Comparison of ENCODE assay signal across 9 cellular contexts in the genomic region with DNA sequence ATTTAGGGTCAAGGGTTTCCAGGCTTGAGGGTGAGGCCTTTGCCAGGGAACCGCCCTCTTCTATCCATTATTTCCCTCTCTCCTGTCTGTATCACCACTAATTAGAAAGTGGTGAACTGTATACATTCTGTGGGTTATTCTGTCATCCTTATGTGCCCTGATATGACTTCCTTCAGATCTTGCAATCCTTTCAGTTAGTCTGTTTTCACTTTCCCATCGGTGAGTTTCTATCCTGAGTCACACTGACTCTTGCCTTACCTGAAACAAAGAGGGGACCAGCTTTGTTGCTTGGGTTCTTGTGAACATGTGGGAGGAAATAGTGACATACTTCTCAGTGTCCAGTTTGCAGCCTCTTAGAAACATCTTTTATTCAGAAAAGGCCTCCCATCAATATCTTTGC.
"Had no signal": no experiment of that assay in that cellular context is flagged by ENCODE, and none has a peak within 500 bp of the region (broad histone marks: within the 10 kb centered on the region; RNA-seq: fewer than 3 reads in every experiment).

No MANE protein-coding gene starts in this region.

- H3K9ac ChIP-seq: GM23248 had no signal

- ATAC-seq: K562 had no signal

- DNase-seq: GM23248, H9, HCEC 1CT, IMR-90, KG1 had no signal

- FAIRE-seq: H1, H54, HTR-8/SVneo, K562 had no signal

- H3K4me3 ChIP-seq: GM23248, K562 had no signal

- H3K4me3 Mint-ChIP-seq: H9 had no signal

- H3K27ac Mint-ChIP-seq: H9 had no signal

- H3K9me3 Mint-ChIP-seq: H9 had no signal

- H2AFZ ChIP-seq: GM23248 had no signal

- H3K27ac ChIP-seq: GM23248 had no signal
